Comparison of ENCODE assay signal across 9 cellular contexts in genomic region chr16:49857423-49858181, GRCh38. TPM values are rescaled to one million over a fixed set of nuclear protein-coding genes. Genes with fewer than 3 reads are reported as not detected.
DNase-seq lines count a peak whose midpoint lies in the region; ATAC-seq and TF ChIP-seq lines count a peak whose summit lies in the region.
"Had no signal": no experiment of that assay in that cellular context is flagged by ENCODE, and none has a peak within 500 bp of the region (broad histone marks: within the 10 kb centered on the region; RNA-seq: fewer than 3 reads in every experiment).

No MANE protein-coding gene starts in this region.

- no peaks in the 10 kb centered on the region for H3K9me3 Mint-ChIP-seq in activated CD4-positive, alpha-beta memory T cell treated with anti-CD3 and anti-CD28 coated beads, Interleukin-2, amount 10 ng/mL, durations not matched to agents 7 days and 5 days

- H3K4me3 ChIP-seq in esophagus squamous epithelium, result peak overlapping the region; percentile 60 to 90 (median 71)
- peak overlapping the region; percentile 66 for H3K4me3 ChIP-seq in upper lobe of right lung

- peak; percentile 66 to 92 (median 77) for TF ChIP-seq CTCF in esophagus squamous epithelium (IDR thresholded peaks at IDR 0.05)
- TF ChIP-seq CTCF in upper lobe of right lung (IDR thresholded peaks at IDR 0.05), result peak; percentile 84

- no peak for TF ChIP-seq POLR2A in esophagus squamous epithelium (IDR thresholded peaks at IDR 0.05)

- peaks cover 14% of the 10 kb centered on the region for H3K4me1 Mint-ChIP-seq in activated CD4-positive, alpha-beta memory T cell treated with anti-CD3 and anti-CD28 coated beads, Interleukin-2, amount 10 ng/mL, durations not matched to agents 7 days and 5 days

- no peak overlapping the region for H3K27ac Mint-ChIP-seq in activated CD4-positive, alpha-beta memory T cell treated with anti-CD3 and anti-CD28 coated beads, Interleukin-2, amount 10 ng/mL, durations not matched to agents 7 days and 5 days

- peak overlapping the region; percentile 54 to 96 (median 87) for H3K27ac ChIP-seq in esophagus squamous epithelium
- peak overlapping the region; percentile 42 for H3K27ac ChIP-seq in upper lobe of right lung
- H3K27ac ChIP-seq: epithelial cell of prostate had no signal

- H3K9me3 ChIP-seq in esophagus squamous epithelium (no peaks in the 10 kb centered on the region), upper lobe of right lung (no peaks in the 10 kb centered on the region)

- H3K27me3 Mint-ChIP-seq in activated CD4-positive, alpha-beta memory T cell treated with anti-CD3 and anti-CD28 coated beads, Interleukin-2, amount 10 ng/mL, durations not matched to agents 7 days and 5 days, result peaks cover 46% of the 10 kb centered on the region

- ATAC-seq in upper lobe of right lung, result peak; percentile 35

- peaks cover 21 to 55% (median 30%) of the 10 kb centered on the region in 3 donors for H3K4me1 ChIP-seq in esophagus squamous epithelium
- peaks cover 32% of the 10 kb centered on the region for H3K4me1 ChIP-seq in upper lobe of right lung

- peak overlapping the region; percentile 61 for H3K4me3 Mint-ChIP-seq in activated CD4-positive, alpha-beta memory T cell treated with anti-CD3 and anti-CD28 coated beads, Interleukin-2, amount 10 ng/mL, durations not matched to agents 7 days and 5 days

- H3K36me3 ChIP-seq in esophagus squamous epithelium (no peaks in the 10 kb centered on the region), upper lobe of right lung (no peaks in the 10 kb centered on the region)

- H3K27me3 ChIP-seq in esophagus squamous epithelium, result peaks cover 0 to 83% (median 0%) of the 10 kb centered on the region in 4 donors
- H3K27me3 ChIP-seq in upper lobe of right lung, result peaks cover 7% of the 10 kb centered on the region

- DNase-seq in NCI-H2107 treated with DMSO at 0.1 percent for 48 hours (lab: John Stamatoyannopoulos, UW; ENCODE audit: unreplicated experiment) (peak; percentile 11), NCI-H2107 (lab: John Stamatoyannopoulos, UW) (no peak), NCI-H2227 (lab: John Stamatoyannopoulos, UW; ENCODE audit: unreplicated experiment) (peak; percentile 74), esophagus squamous epithelium (lab: John Stamatoyannopoulos, UW) (no peak), myocyte (ENCODE audit: low read depth) (peak; percentile 26), upper lobe of right lung (peak; percentile 76), GF-D8 (lab: John Stamatoyannopoulos, UW) (no peak)
- peak; percentile 51 for DNase-seq in activated CD4-positive, alpha-beta memory T cell treated with anti-CD3 and anti-CD28 coated beads, Interleukin-2, amount 10 ng/mL, durations not matched to agents 7 days and 5 days

- POLR2A ChIA-PET in activated CD4-positive, alpha-beta memory T cell treated with anti-CD3 and anti-CD28 coated beads, Interleukin-2, amount 10 ng/mL, durations not matched to agents 7 days and 5 days (lab: Charles Lee), result no interaction called here

- intact Hi-C loops in esophagus squamous epithelium (cut with DNase I) (no loop called here), upper lobe of right lung (cut with DNase I) (no loop called here)

- no peaks in the 10 kb centered on the region for H3K36me3 Mint-ChIP-seq in activated CD4-positive, alpha-beta memory T cell treated with anti-CD3 and anti-CD28 coated beads, Interleukin-2, amount 10 ng/mL, durations not matched to agents 7 days and 5 days (ENCODE audit: low read depth)

- CTCF ChIA-PET in activated CD4-positive, alpha-beta memory T cell treated with anti-CD3 and anti-CD28 coated beads, Interleukin-2, amount 10 ng/mL, durations not matched to agents 7 days and 5 days (lab: Charles Lee), result interaction anchor here (0.6 to 3.2 kb wide), 13 partner anchors 11 to 469 kb away, joined by 3 to 13 read pairs (median 4); no protein-coding TSS in a partner anchor

- WGBS in esophagus squamous epithelium, 2 donors, result 0% methylated on average over 8 to 12 of the region's 52 CpGs

RNA-seq across cellular contexts. Expression of gene ZNF423, which starts 1.7 kb away (rescaled TPM):
- total RNA-seq in activated CD4-positive, alpha-beta memory T cell treated with anti-CD3 and anti-CD28 coated beads, Interleukin-2, amount 10 ng/mL, durations not matched to agents 7 days and 5 days, result not detected
- total RNA-seq in esophagus squamous epithelium, result 1 to 10 TPM in 2 of 4 donors, under 1 TPM in 2; 0.72 to 5.9 (median 1.1) TPM
- 0.21 and 1.4 TPM in 2 replicates for total RNA-seq in myocyte
- polyA plus RNA-seq in myocyte (2012), result 0.18 TPM
- total RNA-seq in upper lobe of right lung, result 11.9 TPM

Comparison
In these comparisons a context has a peak if more than half of its experiments do, and no peak if none do; other contexts are left out.
1. DNase-seq: peak in NCI-H2107 treated with DMSO at 0.1 percent for 48 hours (single experiment), NCI-H2227 (single experiment), activated CD4-positive, alpha-beta memory T cell treated with anti-CD3 and anti-CD28 coated beads, Interleukin-2, amount 10 ng/mL, durations not matched to agents 7 days and 5 days (single experiment), myocyte (single experiment) and upper lobe of right lung (single experiment); none in NCI-H2107 (single experiment), esophagus squamous epithelium (single experiment) and GF-D8 (single experiment).